ENCODE assay signal across 7 cellular contexts in the genomic region with DNA sequence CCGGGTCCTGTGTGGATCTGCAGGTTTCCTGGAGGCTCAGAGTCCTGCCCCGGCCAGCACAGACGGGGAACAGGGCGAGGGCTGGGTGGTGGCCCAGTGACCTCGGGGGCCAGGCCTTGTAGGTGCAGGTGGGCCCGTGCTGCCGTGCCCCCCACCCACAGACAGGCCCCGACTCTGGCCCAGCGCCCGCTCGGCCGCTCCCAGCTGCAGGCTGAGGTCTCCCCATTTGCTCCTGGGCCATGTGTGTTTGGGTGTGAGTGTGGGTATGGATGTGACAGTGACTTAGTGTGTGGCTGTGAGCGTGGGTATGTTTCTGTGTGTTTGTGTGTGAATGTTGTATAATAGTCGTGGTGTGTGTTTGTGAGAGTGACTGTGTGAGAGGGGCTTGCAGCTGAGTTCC.
A peak's percentile ranks its signal among the peaks of the same experiment; 100 is the strongest.
DNase-seq lines count a peak whose midpoint lies in the region; ATAC-seq and TF ChIP-seq lines count a peak whose summit lies in the region.
"Not testable (repeated sequence)": the region's sequence is repeated elsewhere in the genome, so short reads cannot be mapped to it uniquely, and the experiment has no call there.

No MANE protein-coding gene starts in this region.

- DNase-seq in GM10248 (ENCODE audit: extremely low spot score) (peak; percentile 20), RPMI8226 (peak; percentile 29), memory B cell (ENCODE audit: low spot score in 2 of 2) (peak in 1 of 2 donors; percentile 37), spleen (peak; percentile 83)
- DNase-seq in activated CD8-positive, alpha-beta memory T cell treated with anti-CD3 and anti-CD28 coated beads, Interleukin-2, amount 10 ng/mL, durations not matched to agents 7 days and 5 days = peak; percentile 37
- not testable (repeated sequence) for DNase-seq in MCF 10A (ENCODE audit: unreplicated experiment)

- BruUV-seq in MCF 10A (replicated peaks; lab: Mats Ljungman, UMichigan) = not testable (repeated sequence)

- H3K27me3 Mint-ChIP-seq in activated CD8-positive, alpha-beta memory T cell treated with anti-CD3 and anti-CD28 coated beads, Interleukin-2, amount 10 ng/mL, durations not matched to agents 7 days and 5 days; MCF 10A (ENCODE audit: insufficient read depth, unreplicated experiment); memory B cell: not testable (repeated sequence)

- not testable (repeated sequence) for TF ChIP-seq POLR2A in spleen (IDR thresholded peaks at IDR 0.05)

- H3K4me1 Mint-ChIP-seq in activated CD8-positive, alpha-beta memory T cell treated with anti-CD3 and anti-CD28 coated beads, Interleukin-2, amount 10 ng/mL, durations not matched to agents 7 days and 5 days = peaks cover 22% of the 10 kb centered on the region
- H3K4me1 Mint-ChIP-seq in MCF 10A (ENCODE audit: insufficient read depth, unreplicated experiment) (peaks cover 12% of the 10 kb centered on the region), memory B cell (peaks cover 41% of the 10 kb centered on the region)

- H3K4me2 ChIP-seq in KMS-11 = peak overlapping the region; percentile 68; the same call in 1 of the 2 replicates

- not testable (repeated sequence) for TF ChIP-seq CTCF in GM10248 (IDR thresholded peaks at IDR 0.05; ENCODE audit: control extremely low read depth, extremely low read depth, low read depth, missing control alignments); KMS-11 (conservative IDR thresholded peaks at IDR 0.05; ENCODE audit: low read depth, low read length); MCF 10A (IDR thresholded peaks at IDR 0.05; ENCODE audit: unreplicated experiment); spleen (IDR thresholded peaks at IDR 0.05 in 8 of 11, conservative IDR thresholded peaks at IDR 0.05 in 3 of 11)

- H3K4me1 ChIP-seq in KMS-11 (ENCODE audit: low read depth, poor library complexity, severe bottlenecking) = peaks cover 40% of the 10 kb centered on the region
- not testable (repeated sequence) for H3K4me1 ChIP-seq in spleen

- H3K36me3 Mint-ChIP-seq in activated CD8-positive, alpha-beta memory T cell treated with anti-CD3 and anti-CD28 coated beads, Interleukin-2, amount 10 ng/mL, durations not matched to agents 7 days and 5 days; MCF 10A (ENCODE audit: insufficient read depth, unreplicated experiment); memory B cell: not testable (repeated sequence)

- not testable (repeated sequence) for H3K9me3 ChIP-seq in spleen

- not testable (repeated sequence) for H3K9me3 Mint-ChIP-seq in activated CD8-positive, alpha-beta memory T cell treated with anti-CD3 and anti-CD28 coated beads, Interleukin-2, amount 10 ng/mL, durations not matched to agents 7 days and 5 days (ENCODE audit: low read depth); memory B cell
- H3K9me3 Mint-ChIP-seq in MCF 10A (ENCODE audit: unreplicated experiment) = peaks cover 26% of the 10 kb centered on the region

- POLR2A ChIA-PET in GM10248 (lab: Yijun Ruan, JAX); MCF 10A (lab: Yijun Ruan, JAX): not testable (repeated sequence)

- H4K20me1 ChIP-seq in KMS-11 (ENCODE audit: insufficient read depth) = not testable (repeated sequence)

- CTCF ChIA-PET in GM10248 (lab: Yijun Ruan, JAX); activated CD8-positive, alpha-beta memory T cell treated with anti-CD3 and anti-CD28 coated beads, Interleukin-2, amount 10 ng/mL, durations not matched to agents 7 days and 5 days (lab: Charles Lee); MCF 10A (lab: Yijun Ruan, JAX): not testable (repeated sequence)

- 69 to 86% (median 79%) methylated on average over 6 to 13 of the region's 14 CpGs for WGBS in spleen, 5 donors

- H3K9ac ChIP-seq in KMS-11 = peak overlapping the region; percentile 51; the same call in 1 of the 2 replicates

- intact Hi-C loops in MCF 10A (cut with micrococcal nuclease); spleen (cut with DNase I; ENCODE audit: low total_unique reads): not testable (repeated sequence)

- not testable (repeated sequence) for H3K79me2 ChIP-seq in KMS-11 (ENCODE audit: insufficient read depth, low read depth)

- peak overlapping the region; percentile 13 for H3K27ac Mint-ChIP-seq in activated CD8-positive, alpha-beta memory T cell treated with anti-CD3 and anti-CD28 coated beads, Interleukin-2, amount 10 ng/mL, durations not matched to agents 7 days and 5 days
- H3K27ac Mint-ChIP-seq in MCF 10A (ENCODE audit: low read depth, unreplicated experiment) (peak overlapping the region; percentile 76), memory B cell (peak overlapping the region; percentile 98)

- not testable (repeated sequence) for H3K4me3 Mint-ChIP-seq in activated CD8-positive, alpha-beta memory T cell treated with anti-CD3 and anti-CD28 coated beads, Interleukin-2, amount 10 ng/mL, durations not matched to agents 7 days and 5 days; MCF 10A (ENCODE audit: unreplicated experiment)
- peak overlapping the region; percentile 80 for H3K4me3 Mint-ChIP-seq in memory B cell

- not testable (repeated sequence) for H3K27me3 ChIP-seq in KMS-11 (ENCODE audit: insufficient read depth, low read depth); spleen (replicated peaks in 1 of 7)

- H3K4me3 ChIP-seq in KMS-11 (IDR thresholded peaks at IDR 0.05; ENCODE audit: insufficient read depth, low read depth, low read length); spleen: not testable (repeated sequence)

- H2AFZ ChIP-seq in KMS-11 (ENCODE audit: low read depth) = not testable (repeated sequence)

- not testable (repeated sequence) for H3K36me3 ChIP-seq in KMS-11 (ENCODE audit: insufficient read depth); spleen

- ATAC-seq in activated CD8-positive, alpha-beta memory T cell treated with anti-CD3 and anti-CD28 coated beads, Interleukin-2, amount 10 ng/mL, durations not matched to agents 7 days and 5 days; memory B cell (ENCODE audit: low read depth): not testable (repeated sequence)

- H3K27ac ChIP-seq in KMS-11 (peak overlapping the region; percentile 91), spleen (peak overlapping the region; percentile 45 to 89 (median 72))

Comparison
In these comparisons a context has a peak if more than half of its experiments do, and no peak if none do; other contexts are left out.
1. H3K27ac Mint-ChIP-seq: peak in every context shown above with its lines; median percentile 98 in memory B cell; 76 in MCF 10A; 13 in activated CD8-positive, alpha-beta memory T cell treated with anti-CD3 and anti-CD28 coated beads, Interleukin-2, amount 10 ng/mL, durations not matched to agents 7 days and 5 days.